Comparison of ENCODE assay signal across 11 cellular contexts in genomic region chr10:103191198-103191597, GRCh38. TPM values are rescaled to one million over a fixed set of nuclear protein-coding genes. Genes with fewer than 3 reads are reported as not detected.
DNase-seq lines count a peak whose midpoint lies in the region; ATAC-seq and TF ChIP-seq lines count a peak whose summit lies in the region.
"Not testable (repeated sequence)": the region's sequence is repeated elsewhere in the genome, so short reads cannot be mapped to it uniquely, and the experiment has no call there.
"Had no signal": no experiment of that assay in that cellular context is flagged by ENCODE, and none has a peak within 500 bp of the region (broad histone marks: within the 10 kb centered on the region; RNA-seq: fewer than 3 reads in every experiment).

No MANE protein-coding gene starts in this region.

- not testable (repeated sequence) for H3K56ac ChIP-seq in H9 (ENCODE audit: insufficient read length, low read depth, low read length)

- not testable (repeated sequence) for H3K23ac ChIP-seq in H9 (ENCODE audit: insufficient read length, low read depth, low read length)

- WGBS in H9 (ENCODE audit: extremely low coverage, insufficient read length, low lambda C conversion rate): no CpG with 5 or more reads among the region's 7 CpGs
- WGBS in heart right ventricle, 2 donors: 70 to 72% methylated on average over 7 of the region's 7 CpGs

- H3K4me2 ChIP-seq in H9 (ENCODE audit: insufficient read depth, insufficient read length, low read length): peak overlapping the region; percentile 92
- peak overlapping the region; percentile 90 for H3K4me2 ChIP-seq in OCI-LY7 (ENCODE audit: low read length)
- H3K4me2 ChIP-seq in skeletal muscle satellite cell (ENCODE audit: low read length): peak overlapping the region; percentile 81

- H3K27ac Mint-ChIP-seq in H9: not testable (repeated sequence)
- peak overlapping the region; percentile 99 for H3K27ac Mint-ChIP-seq in activated T-cell treated with anti-CD3 and anti-CD28 coated beads, Interleukin-2, amount 50 U/mL, for 72 hours
- peak overlapping the region in 6 of 10 donors; percentile 47 to 99 (median 96) for H3K27ac Mint-ChIP-seq in naive thymus-derived CD8-positive, alpha-beta T cell

- not testable (repeated sequence) for H3K9me3 Mint-ChIP-seq in H9; activated T-cell treated with anti-CD3 and anti-CD28 coated beads, Interleukin-2, amount 50 U/mL, for 72 hours; naive thymus-derived CD8-positive, alpha-beta T cell

- not testable (repeated sequence) for H2BK120ac ChIP-seq in H9 (ENCODE audit: low read depth, low read length, poor library complexity, severe bottlenecking)

- TF ChIP-seq CTCF in AG04449 (IDR thresholded peaks at IDR 0.05; ENCODE audit: insufficient read depth, low read length, missing control alignments); H9 (conservative IDR thresholded peaks at IDR 0.05); OCI-LY7 (conservative IDR thresholded peaks at IDR 0.05; ENCODE audit: low read length); coronary artery (IDR thresholded peaks at IDR 0.05); heart right ventricle (IDR thresholded peaks at IDR 0.05): not testable (repeated sequence)

- H3K23me2 ChIP-seq in H9 (ENCODE audit: insufficient read length, low read depth, low read length, poor library complexity, severe bottlenecking): not testable (repeated sequence)

- H3K27me3 Mint-ChIP-seq in H9 (ENCODE audit: low read depth): peaks cover 12% of the 10 kb centered on the region
- not testable (repeated sequence) for H3K27me3 Mint-ChIP-seq in activated T-cell treated with anti-CD3 and anti-CD28 coated beads, Interleukin-2, amount 50 U/mL, for 72 hours (ENCODE audit: low read depth); naive thymus-derived CD8-positive, alpha-beta T cell

- not testable (repeated sequence) for ATAC-seq in activated T-cell treated with anti-CD3 and anti-CD28 coated beads, Interleukin-2, amount 50 U/mL, for 72 hours (replicated peaks in 1 of 2); heart right ventricle; naive thymus-derived CD8-positive, alpha-beta T cell

- BruUV-seq in OCI-LY7 (replicated peaks; lab: Mats Ljungman, UMichigan): not testable (repeated sequence)

- peak overlapping the region; percentile 77 for H3K4me3 ChIP-seq in AG04449 (ENCODE audit: low read depth, low read length)
- H3K4me3 ChIP-seq in OCI-LY7 (ENCODE audit: low read depth, low read length, poor library complexity, severe bottlenecking): peak overlapping the region; percentile 91
- peak overlapping the region; percentile 90 for H3K4me3 ChIP-seq in coronary artery
- peak overlapping the region in 9 of 10 donors; percentile 66 to 97 (median 83) for H3K4me3 ChIP-seq in heart right ventricle
- peak overlapping the region; percentile 92 for H3K4me3 ChIP-seq in skeletal muscle satellite cell (ENCODE audit: low read length)

- CTCF ChIA-PET in AG04449 (lab: Yijun Ruan, JAX): interaction anchor here (0.9 to 3.6 kb wide), 5 partner anchors 12 to 53 kb away, joined by 3 to 36 read pairs (median 4); no protein-coding TSS in a partner anchor
- CTCF ChIA-PET in OCI-LY7 (lab: Charles Lee; ENCODE audit: unreplicated experiment): interaction anchor here (1.9 kb wide), 1 partner anchor 14 kb away, joined by 9 read pairs; no protein-coding TSS in a partner anchor

- not testable (repeated sequence) for H3K9ac ChIP-seq in H9 (ENCODE audit: extremely low read depth, insufficient read length, low read length)
- H3K9ac ChIP-seq in skeletal muscle satellite cell (ENCODE audit: low read depth, low read length): peak overlapping the region; percentile 94

- H2AFZ ChIP-seq in H9 (ENCODE audit: low read length); OCI-LY7 (ENCODE audit: low read length): not testable (repeated sequence)

- not testable (repeated sequence) for DNase-seq in AG04449 (ENCODE audit: low read depth, low spot score); H9; OCI-LY7 (ENCODE audit: low spot score); activated T-cell treated with anti-CD3 and anti-CD28 coated beads, Interleukin-2, amount 50 U/mL, for 72 hours; coronary artery (ENCODE audit: low spot score); heart right ventricle; naive thymus-derived CD8-positive, alpha-beta T cell

- not testable (repeated sequence) for H3K9me3 ChIP-seq in H9 (ENCODE audit: control insufficient read depth, low read depth, low read length); OCI-LY7 (ENCODE audit: low read length); heart right ventricle; skeletal muscle satellite cell (replicated peaks; ENCODE audit: low read length)

- not testable (repeated sequence) for H2BK12ac ChIP-seq in H9 (ENCODE audit: insufficient read length, low read depth, low read length)

- not testable (repeated sequence) for H3K4ac ChIP-seq in H9 (ENCODE audit: low read depth, low read length)

- not testable (repeated sequence) for H2BK5ac ChIP-seq in H9 (ENCODE audit: insufficient read length, low read length)

- intact Hi-C loops in OCI-LY7 (cut with micrococcal nuclease; ENCODE audit: unreplicated experiment): loop anchor here (5.0 kb wide), 3 partner anchors 51 to 544 kb away; partner anchors contain the start of gene CNNM2
- intact Hi-C loops in heart right ventricle (cut with DNase I): loop anchor here in 7 of 10 donors (5.0 kb wide), 6 partner anchors 36 to 274 kb away; partner anchors contain the start of gene CNNM2 (in 1 of the 7)

- not testable (repeated sequence) for H2AK5ac ChIP-seq in H9 (ENCODE audit: insufficient read length, low read length)

- peaks cover 16% of the 10 kb centered on the region for H3K79me1 ChIP-seq in H9 (ENCODE audit: insufficient read depth, low read depth, low read length, poor library complexity, severe bottlenecking)

- H3T11ph ChIP-seq in H9 (ENCODE audit: low read length): not testable (repeated sequence)

- peak overlapping the region; percentile 48 to 96; a peak in 3 of 5 replicates for H3K4me3 Mint-ChIP-seq in H9
- H3K4me3 Mint-ChIP-seq in activated T-cell treated with anti-CD3 and anti-CD28 coated beads, Interleukin-2, amount 50 U/mL, for 72 hours: peak overlapping the region; percentile 98 to 100
- H3K4me3 Mint-ChIP-seq in naive thymus-derived CD8-positive, alpha-beta T cell: peak overlapping the region; percentile 87 to 99 (median 98)

- not testable (repeated sequence) for H3K36me3 Mint-ChIP-seq in H9 (ENCODE audit: insufficient read depth in 1 of 3, low read depth in 3 of 3)
- H3K36me3 Mint-ChIP-seq in activated T-cell treated with anti-CD3 and anti-CD28 coated beads, Interleukin-2, amount 50 U/mL, for 72 hours (ENCODE audit: insufficient read depth in 2 of 2): peaks cover 4 to 12% of the 10 kb centered on the region in 2 donors
- peaks cover 0 to 19% (median 3%) of the 10 kb centered on the region in 3 donors for H3K36me3 Mint-ChIP-seq in naive thymus-derived CD8-positive, alpha-beta T cell

- not testable (repeated sequence) for H2BK20ac ChIP-seq in H9 (ENCODE audit: low read depth, low read length, poor library complexity, severe bottlenecking)

- not testable (repeated sequence) for H4K91ac ChIP-seq in H9 (ENCODE audit: insufficient read length, low read depth, low read length)

- not testable (repeated sequence) for H4K8ac ChIP-seq in H9 (replicated peaks; ENCODE audit: insufficient read length, low read depth, low read length)

- H4K20me1 ChIP-seq in H9 (ENCODE audit: control insufficient read depth, insufficient read depth, insufficient read length): not testable (repeated sequence)
- peaks cover 19% of the 10 kb centered on the region; the same call in 1 of the 2 replicates for H4K20me1 ChIP-seq in OCI-LY7 (ENCODE audit: insufficient read depth, low read length)

- peaks cover 15% of the 10 kb centered on the region; the same call in 1 of the 2 replicates for H3K36me3 ChIP-seq in OCI-LY7 (ENCODE audit: insufficient read depth, low read length)
- not testable (repeated sequence) for H3K36me3 ChIP-seq in heart right ventricle; skeletal muscle satellite cell (ENCODE audit: insufficient read depth, low read length)

- H3K4me1 Mint-ChIP-seq in H9: peaks cover 30 to 36% of the 10 kb centered on the region in 2 experiments
- H3K4me1 Mint-ChIP-seq in activated T-cell treated with anti-CD3 and anti-CD28 coated beads, Interleukin-2, amount 50 U/mL, for 72 hours (ENCODE audit: low read depth): peaks cover 55% of the 10 kb centered on the region
- peaks cover 22 to 58% (median 54%) of the 10 kb centered on the region in 4 donors for H3K4me1 Mint-ChIP-seq in naive thymus-derived CD8-positive, alpha-beta T cell

- H3K27ac ChIP-seq in H9 (ENCODE audit: insufficient read length, low read depth, low read length): not testable (repeated sequence)
- H3K27ac ChIP-seq in OCI-LY7 (ENCODE audit: low read depth, low read length, poor library complexity, severe bottlenecking): peak overlapping the region; percentile 77
- peak overlapping the region in 1 of 2 donors; percentile 64 for H3K27ac ChIP-seq in coronary artery
- H3K27ac ChIP-seq in heart right ventricle: peak overlapping the region in 6 of 10 donors; percentile 94 to 100 (median 99)

- not testable (repeated sequence) for H2BK15ac ChIP-seq in H9 (ENCODE audit: low read depth, low read length)

- H3K18ac ChIP-seq in H9 (ENCODE audit: insufficient read length, low read depth, low read length): not testable (repeated sequence)

- POLR2A ChIA-PET in AG04449 (lab: Yijun Ruan, JAX) (interaction anchor here (3.2 kb wide), 1 partner anchor 40 kb away, joined by 30 read pairs; no protein-coding TSS in a partner anchor), OCI-LY7 (lab: Charles Lee) (interaction anchor here (0.6 to 2.7 kb wide), 7 partner anchors 8 to 544 kb away, joined by 3 to 23 read pairs (median 4); no protein-coding TSS in a partner anchor)
- POLR2A ChIA-PET in naive thymus-derived CD8-positive, alpha-beta T cell (lab: Charles Lee): interaction anchor here (0.6 kb wide), 1 partner anchor 275 kb away, joined by 3 read pairs; no protein-coding TSS in a partner anchor

- not testable (repeated sequence) for H3K14ac ChIP-seq in H9 (ENCODE audit: insufficient read depth, low read length)

- not testable (repeated sequence) for H3K9me2 ChIP-seq in OCI-LY7 (ENCODE audit: insufficient read depth, low read length)

- H4K5ac ChIP-seq in H9 (ENCODE audit: insufficient read length, low read depth, low read length): not testable (repeated sequence)

- not testable (repeated sequence) for H3K4me1 ChIP-seq in H9 (ENCODE audit: insufficient read depth, low read length)
- H3K4me1 ChIP-seq in OCI-LY7 (ENCODE audit: insufficient read depth, low read length, poor library complexity, severe bottlenecking) (peaks cover 56% of the 10 kb centered on the region), heart right ventricle (peaks cover 3 to 76% (median 60%) of the 10 kb centered on the region in 9 donors), skeletal muscle satellite cell (ENCODE audit: control insufficient read depth, insufficient read depth, low read length) (peaks cover 29% of the 10 kb centered on the region)

- H3K79me2 ChIP-seq in H9 (ENCODE audit: insufficient read depth, low read length) (peaks cover 26% of the 10 kb centered on the region; the same call in 1 of the 2 replicates), OCI-LY7 (ENCODE audit: insufficient read depth, low read depth, low read length) (peaks cover 65% of the 10 kb centered on the region)

- H3K27me3 ChIP-seq in H9 (ENCODE audit: insufficient read depth, low read length); heart right ventricle; skeletal muscle satellite cell (ENCODE audit: control insufficient read depth, insufficient read depth, low read length): not testable (repeated sequence)

RNA-seq across cellular contexts. Expression of gene NT5C2, which starts 1.9 kb away (rescaled TPM):
- total RNA-seq in H9 (2021) (64.4 and 69.6 TPM in 2 replicates), OCI-LY7 (2022) (87.3 and 118 TPM in 2 replicates), heart right ventricle (10 to 100 TPM; 35.2 to 88.2 (median 58.5) TPM)
- total RNA-seq in OCI-LY7 (2014; rRNA removed; shearing (Covaris generic)): 72.0 and 73.5 TPM in 2 replicates
- total RNA-seq in activated T-cell treated with anti-CD3 and anti-CD28 coated beads, Interleukin-2, amount 50 U/mL, for 72 hours: 100 to 1,000 TPM in 1 of 2 donors, 10 to 100 TPM in 1; 99.6 to 102 TPM
- 10 to 100 TPM; 23.9 to 38.7 TPM for polyA plus RNA-seq in heart right ventricle
- 10 to 100 TPM; 80.8 to 94.7 TPM for total RNA-seq in naive thymus-derived CD8-positive, alpha-beta T cell
- 10 to 100 TPM; 48.1 to 63.9 (median 58.3) TPM for polyA plus RNA-seq in naive thymus-derived CD8-positive, alpha-beta T cell
- total RNA-seq in skeletal muscle satellite cell (2012; rRNA removed): 22.1 and 35.4 TPM in 2 replicates

RNA-seq across cellular contexts. Expression of gene RPEL1, which starts 54.5 kb away (rescaled TPM):
- 0.13 TPM in 1 of 2 replicates, not detected in the other for total RNA-seq in H9 (2021)
- not detected in 2 replicates for total RNA-seq in OCI-LY7 (2014; rRNA removed; shearing (Covaris generic))
- total RNA-seq in OCI-LY7 (2022): not detected in 2 replicates
- total RNA-seq in activated T-cell treated with anti-CD3 and anti-CD28 coated beads, Interleukin-2, amount 50 U/mL, for 72 hours: under 1 TPM in 1 of 2 donors, not detected in 1; 0.12 TPM
- total RNA-seq in heart right ventricle: not detected
- under 1 TPM in 1 of 2 donors, not detected in 1; 0.01 TPM for polyA plus RNA-seq in heart right ventricle
- not detected for total RNA-seq in naive thymus-derived CD8-positive, alpha-beta T cell
- not detected for polyA plus RNA-seq in naive thymus-derived CD8-positive, alpha-beta T cell
- under 0.01 and 0.25 TPM in 2 replicates for total RNA-seq in skeletal muscle satellite cell (2012; rRNA removed)
- total RNA-seq: H4, sciatic nerve, subcutaneous adipose tissue had no signal
